21 cellular contexts compared by ENCODE assay signal in the genomic region with DNA sequence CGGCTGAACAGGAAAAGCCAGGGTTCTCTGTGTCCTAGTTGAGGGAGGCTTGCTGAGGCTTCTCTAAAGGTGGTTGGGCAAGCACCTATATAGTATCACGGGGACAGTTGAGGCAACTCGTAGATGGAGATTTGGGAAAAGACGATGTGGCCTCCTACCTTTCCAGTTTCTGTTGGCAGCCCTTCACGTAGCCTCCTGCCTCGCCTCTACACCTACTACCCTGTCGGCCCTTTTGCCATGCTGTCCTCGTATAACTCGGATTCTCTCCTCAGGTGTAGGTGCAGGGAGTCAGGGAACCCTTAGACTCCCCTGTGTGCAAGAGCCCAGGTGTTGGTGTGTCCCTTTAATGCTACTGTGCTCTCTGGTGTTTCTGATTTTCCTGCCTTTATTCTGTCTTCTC.
"Had no signal": no experiment of that assay in that cellular context is flagged by ENCODE, and none has a peak within 500 bp of the region (broad histone marks: within the 10 kb centered on the region; RNA-seq: fewer than 3 reads in every experiment).

No MANE protein-coding gene starts in this region.

- ATAC-seq: activated T-cell treated with anti-CD3 and anti-CD28 coated beads, Interleukin-2, amount 50 U/mL, for 72 hours; esophagus mucosa; gastrocnemius medialis had no signal

- DNase-seq: activated effector memory CD4-positive, alpha-beta T cell treated with anti-CD3 and anti-CD28 coated beads, Interleukin-2, amount 50 U/mL, for 16 hours; activated naive CD8-positive, alpha-beta T cell treated with anti-CD3 and anti-CD28 coated beads for 36 hours; activated T-cell treated with anti-CD3 and anti-CD28 coated beads, Interleukin-2, amount 50 U/mL, for 72 hours; anterior cingulate cortex; caudate nucleus; colonic mucosa; gastrocnemius medialis; heart left ventricle; kidney glomerular epithelial cell; left ventricle myocardium inferior; mammary epithelial cell; midbrain; occipital lobe; posterior cingulate gyrus; stimulated activated naive CD4-positive, alpha-beta T cell treated with Interleukin-2 at 50 U/mL for 16 hours; transverse colon; uterus had no signal

- H3K9me3 ChIP-seq: colonic mucosa, gastrocnemius medialis, heart left ventricle, left ventricle myocardium inferior, transverse colon, uterus had no signal

- H3K27me3 ChIP-seq: colonic mucosa, gastrocnemius medialis, heart left ventricle, transverse colon, uterus had no signal

- H3K4me1 Mint-ChIP-seq: activated naive CD8-positive, alpha-beta T cell treated with anti-CD3 and anti-CD28 coated beads for 36 hours; brain; nephron had no signal

- H3K4me1 ChIP-seq: colonic mucosa, transverse colon, uterus had no signal

- H3K27me3 Mint-ChIP-seq: activated naive CD8-positive, alpha-beta T cell treated with anti-CD3 and anti-CD28 coated beads for 36 hours; brain had no signal

- H3K27ac ChIP-seq: colonic mucosa, gastrocnemius medialis, heart left ventricle, left ventricle myocardium inferior, transverse colon, uterus had no signal

- H3K36me3 ChIP-seq: uterus had no signal

- H3K9me3 Mint-ChIP-seq: activated naive CD8-positive, alpha-beta T cell treated with anti-CD3 and anti-CD28 coated beads for 36 hours; activated T-cell treated with anti-CD3 and anti-CD28 coated beads, Interleukin-2, amount 50 U/mL, for 72 hours; brain; nephron; T-helper 1 cell treated with Interleukin-12 subunit alpha and Interleukin-12 subunit beta and Interleukin-4 antibody, amounts not matched to agents 30 μg/mL and 1 μg/mL, for 36 hours had no signal

- H3K4me3 ChIP-seq: colonic mucosa, gastrocnemius medialis, heart left ventricle, left ventricle myocardium inferior, transverse colon, uterus had no signal

- H3K27ac Mint-ChIP-seq: activated naive CD8-positive, alpha-beta T cell treated with anti-CD3 and anti-CD28 coated beads for 36 hours; activated T-cell treated with anti-CD3 and anti-CD28 coated beads, Interleukin-2, amount 50 U/mL, for 72 hours; nephron; T-helper 1 cell treated with Interleukin-12 subunit alpha and Interleukin-12 subunit beta and Interleukin-4 antibody, amounts not matched to agents 30 μg/mL and 1 μg/mL, for 36 hours had no signal

- H3K4me3 Mint-ChIP-seq: activated naive CD8-positive, alpha-beta T cell treated with anti-CD3 and anti-CD28 coated beads for 36 hours; activated T-cell treated with anti-CD3 and anti-CD28 coated beads, Interleukin-2, amount 50 U/mL, for 72 hours; brain; nephron; T-helper 1 cell treated with Interleukin-12 subunit alpha and Interleukin-12 subunit beta and Interleukin-4 antibody, amounts not matched to agents 30 μg/mL and 1 μg/mL, for 36 hours had no signal
